In the genomic region with DNA sequence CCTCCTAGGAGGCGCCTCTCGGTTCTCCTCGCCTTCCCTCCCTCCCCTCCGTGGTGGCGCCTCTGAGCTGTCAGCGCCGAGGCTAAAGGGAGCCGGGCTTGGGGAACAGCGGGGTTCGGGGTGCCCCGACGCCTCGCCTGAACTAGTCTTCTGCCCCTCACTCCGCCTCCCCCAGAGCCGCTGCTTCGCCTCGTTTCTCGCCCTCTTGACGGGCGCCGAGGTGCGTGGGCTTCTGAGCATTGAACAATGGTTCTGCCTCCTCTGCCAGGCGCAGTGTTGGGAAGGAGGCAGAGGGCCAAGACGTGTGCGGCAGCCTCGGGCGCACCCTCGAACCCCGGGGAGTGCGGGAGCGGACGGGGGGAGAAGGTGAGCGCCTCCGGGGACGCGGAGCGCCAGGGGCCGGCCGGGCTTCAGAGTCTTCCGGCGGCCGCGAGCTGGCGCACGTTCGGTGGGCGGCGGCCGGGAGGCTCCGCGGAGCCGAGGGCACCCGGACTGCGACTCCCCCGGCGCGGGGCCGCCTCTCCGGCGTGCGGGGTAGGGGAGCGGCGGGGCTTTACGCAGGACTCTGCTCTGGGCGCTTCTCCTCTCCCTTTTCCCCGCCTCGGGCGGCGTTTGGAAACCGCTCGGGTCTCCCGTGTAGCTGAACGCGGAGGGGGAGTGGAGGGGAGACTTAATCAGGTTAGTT, we compare ENCODE assay signal across 8 cellular contexts. TPM values are rescaled to one million over a fixed set of nuclear protein-coding genes. Genes with fewer than 3 reads are reported as not detected.
DNase-seq lines count a peak whose midpoint lies in the region; ATAC-seq and TF ChIP-seq lines count a peak whose summit lies in the region.

No MANE protein-coding gene starts in this region.

- H3K27me3 Mint-ChIP-seq in T-helper 1 cell treated with Interleukin-12 subunit alpha and Interleukin-12 subunit beta and Interleukin-4 antibody, amounts not matched to agents 30 μg/mL and 1 μg/mL, for 36 hours (ENCODE audit: low read depth): peaks cover 45% of the 10 kb centered on the region
- peaks cover 29% of the 10 kb centered on the region for H3K27me3 Mint-ChIP-seq in memory B cell

- H3K36me3 ChIP-seq in BJ (ENCODE audit: control insufficient read depth, insufficient read depth, low read length) (no peaks in the 10 kb centered on the region), duodenal mucosa (ENCODE audit: control insufficient read depth in 1 of 2, insufficient read depth in 2 of 2, low read length in 2 of 2) (no peaks in the 10 kb centered on the region), subcutaneous abdominal adipose tissue (ENCODE audit: control insufficient read depth in 5 of 5, insufficient read depth in 5 of 5, low read length in 5 of 5) (no peaks in the 10 kb centered on the region)

- 0 out of 2 replicates have a peak, but pooled peaks cover 2% of the 10 kb centered on the region for H3K27me3 ChIP-seq in BJ (ENCODE audit: control insufficient read depth, insufficient read depth, low read length)
- H3K27me3 ChIP-seq in duodenal mucosa (ENCODE audit: control insufficient read depth in 1 of 2, insufficient read depth in 2 of 2, low read length in 2 of 2): peaks cover 49 to 53% of the 10 kb centered on the region in 2 donors
- no peaks in the 10 kb centered on the region for H3K27me3 ChIP-seq in subcutaneous abdominal adipose tissue (ENCODE audit: control insufficient read depth in 5 of 5, insufficient read depth in 4 of 5, low read length in 5 of 5)

- CTCF ChIA-PET in BJ (lab: Yijun Ruan, JAX): interaction anchor here (0.8 to 1.4 kb wide), 4 partner anchors 10 to 490 kb away, joined by 3 to 4 read pairs (median 3); no protein-coding TSS in a partner anchor

- H3K27ac ChIP-seq in duodenal mucosa (ENCODE audit: low read depth, low read length) (no peak overlapping the region), subcutaneous abdominal adipose tissue (ENCODE audit: low read depth, low read length) (peak overlapping the region; percentile 95)

- H3K27ac Mint-ChIP-seq in T-helper 1 cell treated with Interleukin-12 subunit alpha and Interleukin-12 subunit beta and Interleukin-4 antibody, amounts not matched to agents 30 μg/mL and 1 μg/mL, for 36 hours: peak overlapping the region; percentile 76
- no peak overlapping the region for H3K27ac Mint-ChIP-seq in memory B cell

- H3K36me3 Mint-ChIP-seq in T-helper 1 cell treated with Interleukin-12 subunit alpha and Interleukin-12 subunit beta and Interleukin-4 antibody, amounts not matched to agents 30 μg/mL and 1 μg/mL, for 36 hours (ENCODE audit: low read depth): no peaks in the 10 kb centered on the region
- H3K36me3 Mint-ChIP-seq in memory B cell: no peaks in the 10 kb centered on the region

- H3K4me3 ChIP-seq in BJ (ENCODE audit: low read depth, low read length) (peak overlapping the region; percentile 57), duodenal mucosa (ENCODE audit: low read depth in 1 of 2, low read length in 2 of 2) (peak overlapping the region; percentile 60 to 74), subcutaneous abdominal adipose tissue (ENCODE audit: low read depth in 1 of 5, low read length in 5 of 5) (peak overlapping the region; percentile 69 to 90 (median 84))

- DNase-seq in BJ (ENCODE audit: low read depth) (no peak), memory B cell (ENCODE audit: low spot score in 2 of 2) (peak in 1 of 2 donors; percentile 10), GDM1 (lab: John Stamatoyannopoulos, UW) (no peak)

- no peaks in the 10 kb centered on the region for H3K9me3 ChIP-seq in duodenal mucosa (ENCODE audit: control insufficient read depth in 1 of 2, low read length in 2 of 2)
- no peaks in the 10 kb centered on the region for H3K9me3 ChIP-seq in subcutaneous abdominal adipose tissue (ENCODE audit: control insufficient read depth in 5 of 5, low read length in 5 of 5)

- peaks cover 16% of the 10 kb centered on the region for H3K4me1 Mint-ChIP-seq in T-helper 1 cell treated with Interleukin-12 subunit alpha and Interleukin-12 subunit beta and Interleukin-4 antibody, amounts not matched to agents 30 μg/mL and 1 μg/mL, for 36 hours (ENCODE audit: low read depth)
- peaks cover 10% of the 10 kb centered on the region for H3K4me1 Mint-ChIP-seq in memory B cell

- POLR2A ChIA-PET in BJ (lab: Charles Lee): interaction anchor here (0.6 kb wide), 1 partner anchor 66 kb away, joined by 3 read pairs; no protein-coding TSS in a partner anchor

- peaks cover 6% of the 10 kb centered on the region for H3K9me3 Mint-ChIP-seq in T-helper 1 cell treated with Interleukin-12 subunit alpha and Interleukin-12 subunit beta and Interleukin-4 antibody, amounts not matched to agents 30 μg/mL and 1 μg/mL, for 36 hours
- H3K9me3 Mint-ChIP-seq in memory B cell: peaks cover 4% of the 10 kb centered on the region

- ATAC-seq in GM18909 (IDR thresholded peaks at IDR 0.05; ENCODE audit: poor library complexity, unreplicated experiment) (peak; percentile 41), HG03196 (IDR thresholded peaks at IDR 0.05; ENCODE audit: unreplicated experiment) (peak; percentile 32), memory B cell (ENCODE audit: low read depth) (peak; percentile 22)

- H3K9ac ChIP-seq in duodenal mucosa (ENCODE audit: low read depth in 1 of 2, low read length in 2 of 2) (peak overlapping the region in 1 of 2 donors; percentile 52), subcutaneous abdominal adipose tissue (ENCODE audit: low read length in 5 of 5) (peak overlapping the region; percentile 70 to 93 (median 77))

- H3K4me3 Mint-ChIP-seq in T-helper 1 cell treated with Interleukin-12 subunit alpha and Interleukin-12 subunit beta and Interleukin-4 antibody, amounts not matched to agents 30 μg/mL and 1 μg/mL, for 36 hours: peak overlapping the region; percentile 93
- peak overlapping the region; percentile 82 for H3K4me3 Mint-ChIP-seq in memory B cell

- TF ChIP-seq CTCF in BJ (IDR thresholded peaks at IDR 0.05; ENCODE audit: insufficient read depth, low read depth, low read length): no peak; the same call in 1 of the 2 replicates

- H3K4me1 ChIP-seq in duodenal mucosa (ENCODE audit: control insufficient read depth in 1 of 2, insufficient read depth in 2 of 2, low read length in 2 of 2): peaks cover 0 to 15% of the 10 kb centered on the region in 2 donors
- H3K4me1 ChIP-seq in subcutaneous abdominal adipose tissue (ENCODE audit: control insufficient read depth in 5 of 5, insufficient read depth in 5 of 5, low read length in 5 of 5): peaks cover 1 to 55% (median 47%) of the 10 kb centered on the region in 5 donors

RNA-seq across cellular contexts. Expression of a gene that starts 0.9 kb away (rescaled TPM):
- 34.4 and 45.6 TPM in 2 replicates for polyA plus RNA-seq in BJ (2011; rRNA removed)
- 37.3 and 44.5 TPM in 2 replicates for polyA minus RNA-seq in BJ (2011; rRNA and poly(A)+ RNA removed)
